In the genomic region with DNA sequence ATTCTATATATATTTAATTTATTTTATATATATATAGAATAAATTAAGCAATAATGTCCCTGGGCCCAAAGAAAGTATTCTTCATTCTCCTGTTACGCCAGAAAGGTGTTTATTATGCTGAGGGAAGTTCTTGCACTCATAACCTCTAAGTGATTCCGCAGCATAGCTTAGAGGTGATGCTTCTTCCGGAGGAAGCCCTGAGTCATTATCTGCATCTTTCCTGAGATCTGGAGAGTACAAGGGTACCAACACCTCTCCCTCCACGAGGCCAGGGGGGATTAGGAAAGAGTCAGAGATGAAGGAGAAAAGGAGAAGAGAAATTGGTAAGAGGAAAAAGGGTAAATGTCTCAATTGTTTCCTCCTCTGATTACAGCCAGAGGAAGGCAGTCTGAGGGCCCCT, we compare ENCODE assay signal across 16 cellular contexts. TPM values are rescaled to one million over a fixed set of nuclear protein-coding genes. Genes with fewer than 3 reads are reported as not detected.
DNase-seq lines count a peak whose midpoint lies in the region; ATAC-seq lines count a peak whose summit lies in the region.
"Had no signal": no experiment of that assay in that cellular context is flagged by ENCODE, and none has a peak within 500 bp of the region (broad histone marks: within the 10 kb centered on the region; RNA-seq: fewer than 3 reads in every experiment).

No MANE protein-coding gene starts in this region.

- H3K27me3 Mint-ChIP-seq in activated CD8-positive, alpha-beta memory T cell treated with anti-CD3 and anti-CD28 coated beads, Interleukin-2, amount 10 ng/mL, durations not matched to agents 7 days and 5 days: no peaks in the 10 kb centered on the region
- H3K27me3 Mint-ChIP-seq: activated CD8-positive, alpha-beta T cell treated with anti-CD3 and anti-CD28 coated beads for 36 hours had no signal

- CTCF ChIA-PET in activated CD8-positive, alpha-beta memory T cell treated with anti-CD3 and anti-CD28 coated beads, Interleukin-2, amount 10 ng/mL, durations not matched to agents 7 days and 5 days (lab: Charles Lee): no interaction called here

- H3K27ac Mint-ChIP-seq in activated CD8-positive, alpha-beta memory T cell treated with anti-CD3 and anti-CD28 coated beads, Interleukin-2, amount 10 ng/mL, durations not matched to agents 7 days and 5 days: no peak overlapping the region
- H3K27ac Mint-ChIP-seq: activated CD8-positive, alpha-beta T cell treated with anti-CD3 and anti-CD28 coated beads for 36 hours had no signal

- H3K4me1 Mint-ChIP-seq in activated CD8-positive, alpha-beta memory T cell treated with anti-CD3 and anti-CD28 coated beads, Interleukin-2, amount 10 ng/mL, durations not matched to agents 7 days and 5 days: peaks cover 9% of the 10 kb centered on the region

- no peaks in the 10 kb centered on the region for H3K9me3 Mint-ChIP-seq in activated CD8-positive, alpha-beta memory T cell treated with anti-CD3 and anti-CD28 coated beads, Interleukin-2, amount 10 ng/mL, durations not matched to agents 7 days and 5 days (ENCODE audit: low read depth)
- H3K9me3 Mint-ChIP-seq: activated CD8-positive, alpha-beta T cell treated with anti-CD3 and anti-CD28 coated beads for 36 hours had no signal

- DNase-seq in ELR (ENCODE audit: low read depth) (peak; percentile 97), NOMO-1 (lab: John Stamatoyannopoulos, UW; ENCODE audit: unreplicated experiment in 2 of 2) (peak; percentile 36 to 73), amniotic epithelial cell (ENCODE audit: low read depth) (peak; percentile 91), lung microvascular endothelial cell (ENCODE audit: low read depth in 2 of 2) (peak; percentile 16 to 94)
- no peak for DNase-seq in stimulated activated naive CD4-positive, alpha-beta T cell (lab: John Stamatoyannopoulos, UW)
- no peak for DNase-seq in activated CD8-positive, alpha-beta memory T cell treated with anti-CD3 and anti-CD28 coated beads, Interleukin-2, amount 10 ng/mL, durations not matched to agents 7 days and 5 days
- DNase-seq: activated CD8-positive, alpha-beta T cell treated with anti-CD3 and anti-CD28 coated beads for 36 hours; activated gamma-delta T cell treated with Interleukin-2 at 50 U/mL for 16 hours; foreskin melanocyte; KG1; NCI-H2081 treated with DMSO at 0.1 percent for 48 hours; stimulated activated CD4-positive, alpha-beta T cell treated with anti-CD3 and anti-CD28 coated beads, Interleukin-4, amount 100 ng/mL, for 4 hours; stimulated activated naive CD4-positive, alpha-beta T cell treated with Interleukin-2 at 50 U/mL for 16 hours; T1000 had no signal

- no peak overlapping the region for H3K4me3 Mint-ChIP-seq in activated CD8-positive, alpha-beta memory T cell treated with anti-CD3 and anti-CD28 coated beads, Interleukin-2, amount 10 ng/mL, durations not matched to agents 7 days and 5 days
- H3K4me3 Mint-ChIP-seq: activated CD8-positive, alpha-beta T cell treated with anti-CD3 and anti-CD28 coated beads for 36 hours had no signal

- H3K36me3 Mint-ChIP-seq in activated CD8-positive, alpha-beta memory T cell treated with anti-CD3 and anti-CD28 coated beads, Interleukin-2, amount 10 ng/mL, durations not matched to agents 7 days and 5 days: no peaks in the 10 kb centered on the region

- ATAC-seq in activated CD8-positive, alpha-beta memory T cell treated with anti-CD3 and anti-CD28 coated beads, Interleukin-2, amount 10 ng/mL, durations not matched to agents 7 days and 5 days: no peak
- ATAC-seq in HG02798 (IDR thresholded peaks at IDR 0.05; ENCODE audit: poor library complexity, unreplicated experiment) (no peak), HG03175 (IDR thresholded peaks at IDR 0.05; ENCODE audit: unreplicated experiment) (no peak)
- ATAC-seq: activated CD8-positive, alpha-beta T cell treated with anti-CD3 and anti-CD28 coated beads for 36 hours had no signal

RNA-seq across cellular contexts. Expression of a gene that starts 43.1 kb away (rescaled TPM):
- 84.5 and 105 TPM in 2 replicates for total RNA-seq in lung microvascular endothelial cell
- 10 to 100 TPM; 71.6 to 88.0 TPM for total RNA-seq in activated CD8-positive, alpha-beta memory T cell treated with anti-CD3 and anti-CD28 coated beads, Interleukin-2, amount 10 ng/mL, durations not matched to agents 7 days and 5 days

Comparison
In these comparisons a context has a peak if more than half of its experiments do, and no peak if none do; other contexts are left out.
1. DNase-seq: peak in ELR (single experiment), NOMO-1 (2 of 2), amniotic epithelial cell (single experiment) and lung microvascular endothelial cell (2 of 2); none in stimulated activated naive CD4-positive, alpha-beta T cell (0 of 6) and activated CD8-positive, alpha-beta memory T cell treated with anti-CD3 and anti-CD28 coated beads, Interleukin-2, amount 10 ng/mL, durations not matched to agents 7 days and 5 days (single experiment).